Comparison of ENCODE assay signal across 21 cellular contexts in genomic region chr1:182756423-182756822, GRCh38. TPM values are rescaled to one million over a fixed set of nuclear protein-coding genes. Genes with fewer than 3 reads are reported as not detected.
DNase-seq lines count a peak whose midpoint lies in the region; ATAC-seq, FAIRE-seq and TF ChIP-seq lines count a peak whose summit lies in the region.
"Had no signal": no experiment of that assay in that cellular context is flagged by ENCODE, and none has a peak within 500 bp of the region (broad histone marks: within the 10 kb centered on the region; RNA-seq: fewer than 3 reads in every experiment).

No MANE protein-coding gene starts in this region.

- peak; percentile 76 for ATAC-seq in left colon
- no peak for ATAC-seq in activated T-helper 17 cell treated with anti-CD3 and anti-CD28 coated beads, Interleukin-2, amount 50 U/mL, for 72 hours (replicated peaks)
- ATAC-seq: A549; CD8-positive, alpha-beta T cell had no signal

- no peaks in the 10 kb centered on the region for H3K36me3 ChIP-seq in HEK293 (ENCODE audit: control insufficient read depth in 2 of 2, insufficient read depth in 1 of 2, low read length in 2 of 2)
- H3K36me3 ChIP-seq in small intestine (ENCODE audit: control insufficient read depth in 2 of 2, insufficient read depth in 2 of 2, low read length in 2 of 2) = no peaks in the 10 kb centered on the region
- H3K36me3 ChIP-seq: BLaER1 treated with 17β-estradiol and CSF1 and Interleukin-3, amounts not matched to agents 10 nM and 100 nM had no signal

- H3K27me3 Mint-ChIP-seq in activated T-helper 17 cell treated with anti-CD3 and anti-CD28 coated beads, Interleukin-2, amount 50 U/mL, for 72 hours = peaks cover 3% of the 10 kb centered on the region

- TF ChIP-seq CTCF in HEK293 (tag by site-specific recombination; IDR thresholded peaks at IDR 0.05) = no peak

- H3K4me3 ChIP-seq in HEK293 (ENCODE audit: low read depth, low read length) (no peak overlapping the region), small intestine (ENCODE audit: low read depth in 1 of 2, low read length in 2 of 2) (no peak overlapping the region)
- H3K4me3 ChIP-seq: A549; BLaER1 treated with 17β-estradiol and CSF1 and Interleukin-3, amounts not matched to agents 10 nM and 100 nM had no signal

- no peaks in the 10 kb centered on the region for H3K9me3 Mint-ChIP-seq in activated T-helper 17 cell treated with anti-CD3 and anti-CD28 coated beads, Interleukin-2, amount 50 U/mL, for 72 hours
- H3K9me3 Mint-ChIP-seq: CD4-positive, alpha-beta T cell had no signal

- intact Hi-C loops in left colon (cut with DNase I, micrococcal nuclease) = no loop called here

- no peak for FAIRE-seq in small intestine (lab: Jason Lieb, UNC)
- FAIRE-seq: A549, D721Med, G401.6, GM12891, GM19239 had no signal

- peaks cover 0 to 3% of the 10 kb centered on the region in 2 donors for H3K27me3 ChIP-seq in small intestine (ENCODE audit: control insufficient read depth in 2 of 2, insufficient read depth in 2 of 2, low read length in 2 of 2)
- H3K27me3 ChIP-seq: BLaER1 treated with 17β-estradiol and CSF1 and Interleukin-3, amounts not matched to agents 10 nM and 100 nM had no signal

- POLR2A ChIA-PET in HEK293 (lab: Yijun Ruan, JAX) = no interaction called here

- H3K9me3 ChIP-seq in HEK293 (ENCODE audit: control insufficient read depth, insufficient read depth, low read depth, low read length) = no peaks in the 10 kb centered on the region
- H3K9me3 ChIP-seq in small intestine (ENCODE audit: control insufficient read depth, low read depth) = no peaks in the 10 kb centered on the region
- H3K9me3 ChIP-seq: Caco-2 had no signal

- H3K36me3 Mint-ChIP-seq in activated T-helper 17 cell treated with anti-CD3 and anti-CD28 coated beads, Interleukin-2, amount 50 U/mL, for 72 hours (ENCODE audit: low read depth) = no peaks in the 10 kb centered on the region
- H3K36me3 Mint-ChIP-seq: CD8-positive, alpha-beta T cell had no signal

- H3K27ac ChIP-seq in HEK293 (ENCODE audit: extremely low read depth, low read depth, low read length) (no peak overlapping the region), small intestine (ENCODE audit: low read depth in 1 of 2, low read length in 1 of 2) (no peak overlapping the region)
- H3K27ac ChIP-seq: 22Rv1; A549; BLaER1 treated with 17β-estradiol and CSF1 and Interleukin-3, amounts not matched to agents 10 nM and 100 nM; C4-2B had no signal

- DNase-seq in left colon (no peak), small intestine (peak; percentile 25), SW 1271 (lab: John Stamatoyannopoulos, UW) (no peak)
- DNase-seq: AML-193; Caco-2; Calu3; CD4-positive, alpha-beta T cell; CD8-positive, alpha-beta T cell; DMS79 treated with DMSO at 0.1 percent for 48 hours; GF-D8 had no signal

- no peak overlapping the region for H3K27ac Mint-ChIP-seq in activated T-helper 17 cell treated with anti-CD3 and anti-CD28 coated beads, Interleukin-2, amount 50 U/mL, for 72 hours
- H3K27ac Mint-ChIP-seq: B cell; CD4-positive, alpha-beta T cell; CD8-positive, alpha-beta T cell had no signal

- CTCF ChIA-PET in HEK293 (lab: Yijun Ruan, JAX) = no interaction called here

- no peaks in the 10 kb centered on the region for H3K4me1 Mint-ChIP-seq in activated T-helper 17 cell treated with anti-CD3 and anti-CD28 coated beads, Interleukin-2, amount 50 U/mL, for 72 hours

- no peak overlapping the region for H3K4me3 Mint-ChIP-seq in activated T-helper 17 cell treated with anti-CD3 and anti-CD28 coated beads, Interleukin-2, amount 50 U/mL, for 72 hours
- H3K4me3 Mint-ChIP-seq: B cell; CD4-positive, alpha-beta T cell; CD8-positive, alpha-beta T cell had no signal

- no peaks in the 10 kb centered on the region for H3K4me1 ChIP-seq in HEK293 (ENCODE audit: control insufficient read depth, insufficient read depth, low read length)
- peaks cover 2 to 4% of the 10 kb centered on the region in 2 donors for H3K4me1 ChIP-seq in small intestine (ENCODE audit: control insufficient read depth in 2 of 2, insufficient read depth in 1 of 2, low read depth in 1 of 2, low read length in 1 of 2)
- H3K4me1 ChIP-seq: A549, Caco-2 had no signal

TF ChIP-seq in HEK293, 187 proteins besides CTCF, POLR2A, EP300 and RAD21:
- TF ChIP-seq ZNF138 (tag by site-specific recombination; IDR thresholded peaks at IDR 0.05; ENCODE audit: borderline replicate concordance) (no peak), ZXDB (tag by site-specific recombination; IDR thresholded peaks at IDR 0.05) (peak; percentile 47; the same call in 1 of the 2 replicates), ZNF521 (tag by site-specific recombination; IDR thresholded peaks at IDR 0.05) (no peak), ZNF571 (tag by site-specific recombination; IDR thresholded peaks at IDR 0.05) (no peak), FEZF1 (tag by site-specific recombination; IDR thresholded peaks at IDR 0.05) (peak; percentile 41)
- TF ChIP-seq, protein P1, sequence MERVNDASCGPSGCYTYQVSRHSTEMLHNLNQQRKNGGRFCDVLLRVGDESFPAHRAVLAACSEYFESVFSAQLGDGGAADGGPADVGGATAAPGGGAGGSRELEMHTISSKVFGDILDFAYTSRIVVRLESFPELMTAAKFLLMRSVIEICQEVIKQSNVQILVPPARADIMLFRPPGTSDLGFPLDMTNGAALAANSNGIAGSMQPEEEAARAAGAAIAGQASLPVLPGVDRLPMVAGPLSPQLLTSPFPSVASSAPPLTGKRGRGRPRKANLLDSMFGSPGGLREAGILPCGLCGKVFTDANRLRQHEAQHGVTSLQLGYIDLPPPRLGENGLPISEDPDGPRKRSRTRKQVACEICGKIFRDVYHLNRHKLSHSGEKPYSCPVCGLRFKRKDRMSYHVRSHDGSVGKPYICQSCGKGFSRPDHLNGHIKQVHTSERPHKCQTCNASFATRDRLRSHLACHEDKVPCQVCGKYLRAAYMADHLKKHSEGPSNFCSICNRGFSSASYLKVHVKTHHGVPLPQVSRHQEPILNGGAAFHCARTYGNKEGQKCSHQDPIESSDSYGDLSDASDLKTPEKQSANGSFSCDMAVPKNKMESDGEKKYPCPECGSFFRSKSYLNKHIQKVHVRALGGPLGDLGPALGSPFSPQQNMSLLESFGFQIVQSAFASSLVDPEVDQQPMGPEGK (tag by site-specific recombination; IDR thresholded peaks at IDR 0.05) = no peak
TF ChIP-seq in HEK293: peak in this region for 2.

RNA-seq across cellular contexts. Expression of gene NPL, which starts 33.1 kb away (rescaled TPM):
- 10 to 100 TPM in 1 of 2 donors, 1 to 10 TPM in 1; 9.4 to 15.4 TPM for total RNA-seq in left colon
- polyA plus RNA-seq in small intestine = 1 to 10 TPM; 3.8 to 5.7 (median 4.2) TPM
- total RNA-seq in activated T-helper 17 cell treated with anti-CD3 and anti-CD28 coated beads, Interleukin-2, amount 50 U/mL, for 72 hours = 1 to 10 TPM in 1 of 2 donors, under 1 TPM in 1; 0.90 to 1.4 TPM

Comparison
In these comparisons a context has a peak if more than half of its experiments do, and no peak if none do; other contexts are left out.
1. RNA of gene NPL, which starts 33.1 kb away (total RNA-seq): 9.4 to 15.4 TPM in left colon; 0.90 to 1.4 TPM in activated T-helper 17 cell treated with anti-CD3 and anti-CD28 coated beads, Interleukin-2, amount 50 U/mL, for 72 hours; every median in the first group is over 4 times any median in the second.